In genomic region chr12:6684609-6685008, GRCh38 we compare ENCODE assay signal across 7 cellular contexts. TPM values are rescaled to one million over a fixed set of nuclear protein-coding genes. Genes with fewer than 3 reads are reported as not detected.
DNase-seq lines count a peak whose midpoint lies in the region; ATAC-seq and TF ChIP-seq lines count a peak whose summit lies in the region.

No MANE protein-coding gene starts in this region.

- peaks cover 3% of the 10 kb centered on the region for H3K36me3 Mint-ChIP-seq in T-helper 17 cell (ENCODE audit: low read depth)
- H3K36me3 Mint-ChIP-seq in effector memory CD8-positive, alpha-beta T cell (ENCODE audit: insufficient read depth) = peaks cover 51% of the 10 kb centered on the region

- 62 to 68% (median 64%) methylated on average over 6 of the region's 6 CpGs for WGBS in psoas muscle, 3 donors

- no peaks in the 10 kb centered on the region for H3K27me3 Mint-ChIP-seq in T-helper 17 cell
- H3K27me3 Mint-ChIP-seq in effector memory CD8-positive, alpha-beta T cell = no peaks in the 10 kb centered on the region

- peaks cover 12% of the 10 kb centered on the region for H3K4me1 ChIP-seq in psoas muscle

- H3K4me3 Mint-ChIP-seq in T-helper 17 cell = no peak overlapping the region
- H3K4me3 Mint-ChIP-seq in effector memory CD8-positive, alpha-beta T cell = no peak overlapping the region

- intact Hi-C loops in psoas muscle (cut with DNase I) = loop anchor here in 1 of 2 donors (5.0 to 10.0 kb wide), 2 partner anchors 38 to 190 kb away; partner anchors contain the start of genes COPS7A, MRPL51 and NCAPD2

- peaks cover 2 to 47% of the 10 kb centered on the region in 2 donors for H3K36me3 ChIP-seq in psoas muscle (ENCODE audit: insufficient read depth in 1 of 2, low read depth in 1 of 2)

- H3K4me1 Mint-ChIP-seq in T-helper 17 cell = peaks cover 41% of the 10 kb centered on the region
- H3K4me1 Mint-ChIP-seq in effector memory CD8-positive, alpha-beta T cell (ENCODE audit: low read depth in 2 of 2) = peaks cover 52 to 56% of the 10 kb centered on the region in 2 donors

- DNase-seq in EL (peak; percentile 47), LHCN-M2 (ENCODE audit: low read depth) (peak; percentile 40), T-helper 17 cell (no peak), psoas muscle (no peak)
- peak; percentile 31 to 37 (median 35) for DNase-seq in effector memory CD8-positive, alpha-beta T cell

- H3K27me3 ChIP-seq in psoas muscle (ENCODE audit: insufficient read depth in 3 of 3, low read length in 2 of 3) = no peaks in the 10 kb centered on the region

- no peaks in the 10 kb centered on the region for H3K9me3 Mint-ChIP-seq in effector memory CD8-positive, alpha-beta T cell

- no peak overlapping the region for H3K4me3 ChIP-seq in psoas muscle

- peak; percentile 38 for TF ChIP-seq CTCF in psoas muscle (IDR thresholded peaks at IDR 0.05)

- H3K9me3 ChIP-seq in T-helper 17 cell (ENCODE audit: control insufficient read depth, low read length, poor library complexity, severe bottlenecking) = no peaks in the 10 kb centered on the region
- H3K9me3 ChIP-seq in psoas muscle = no peaks in the 10 kb centered on the region

- no peak overlapping the region for H3K27ac ChIP-seq in psoas muscle

- ATAC-seq in T-helper 17 cell (no peak), psoas muscle (no peak), HG03354 (IDR thresholded peaks at IDR 0.05; ENCODE audit: poor library complexity, severe bottlenecking, unreplicated experiment) (no peak), GM19324 (IDR thresholded peaks at IDR 0.05; ENCODE audit: low FRiP score, unreplicated experiment) (no peak)
- no peak for ATAC-seq in effector memory CD8-positive, alpha-beta T cell (replicated peaks)

- H3K27ac Mint-ChIP-seq in T-helper 17 cell = peak overlapping the region; percentile 85
- H3K27ac Mint-ChIP-seq in effector memory CD8-positive, alpha-beta T cell = peak overlapping the region; percentile 6 to 60

RNA-seq across cellular contexts. Expression of gene ZNF384, which starts 4.6 kb away (rescaled TPM):
- total RNA-seq in LHCN-M2 (2014; rRNA removed) (28.4 and 30.8 TPM in 2 replicates), T-helper 17 cell (10 to 100 TPM; 62.9 to 66.3 TPM), psoas muscle (10 to 100 TPM; 25.4 to 37.9 (median 27.9) TPM)
- 34.0 TPM for polyA plus RNA-seq in LHCN-M2 (2012)
- polyA plus RNA-seq in psoas muscle = 10 to 100 TPM; 22.0 to 44.9 (median 23.8) TPM

RNA-seq across cellular contexts. Expression of gene PIANP, which starts 16.0 kb away (rescaled TPM):
- 0.34 TPM in 1 of 2 replicates, not detected in the other for total RNA-seq in LHCN-M2 (2014; rRNA removed)
- 0.46 TPM for polyA plus RNA-seq in LHCN-M2 (2012)
- 1 to 10 TPM; 1.3 to 1.9 TPM for total RNA-seq in T-helper 17 cell
- under 1 TPM in 3 of 4 donors, not detected in 1; 0.10 to 0.17 (median 0.15) TPM for total RNA-seq in psoas muscle
- polyA plus RNA-seq in psoas muscle = under 1 TPM in 2 of 3 donors, not detected in 1; 0.17 to 0.21 TPM

RNA-seq across cellular contexts. Expression of gene ING4, which starts 21.7 kb away (rescaled TPM):
- total RNA-seq in LHCN-M2 (2014; rRNA removed) = 26.3 and 40.8 TPM in 2 replicates
- 28.9 TPM for polyA plus RNA-seq in LHCN-M2 (2012)
- total RNA-seq in T-helper 17 cell = 10 to 100 TPM; 28.1 to 29.3 TPM
- 10 to 100 TPM; 12.7 to 29.6 (median 16.9) TPM for total RNA-seq in psoas muscle
- polyA plus RNA-seq in psoas muscle = 10 to 100 TPM; 20.7 to 35.6 (median 25.7) TPM

RNA-seq across cellular contexts. Expression of gene ACRBP, which starts 37.4 kb away (rescaled TPM):
- 0.32 TPM in 1 of 2 replicates, not detected in the other for total RNA-seq in LHCN-M2 (2014; rRNA removed)
- not detected for polyA plus RNA-seq in LHCN-M2 (2012)
- 10 to 100 TPM in 1 of 2 donors, 1 to 10 TPM in 1; 3.4 to 90.0 TPM for total RNA-seq in T-helper 17 cell
- under 1 TPM; 0.44 to 0.99 (median 0.86) TPM for total RNA-seq in psoas muscle
- under 1 TPM in 2 of 3 donors, not detected in 1; 0.29 to 0.82 TPM for polyA plus RNA-seq in psoas muscle

RNA-seq across cellular contexts. Expression of gene COPS7A, which starts 39.2 kb away (rescaled TPM):
- total RNA-seq in LHCN-M2 (2014; rRNA removed) = 111 and 130 TPM in 2 replicates
- 104 TPM for polyA plus RNA-seq in LHCN-M2 (2012)
- total RNA-seq in T-helper 17 cell = 10 to 100 TPM; 13.9 to 17.9 TPM
- 10 to 100 TPM; 72.3 to 86.2 (median 77.1) TPM for total RNA-seq in psoas muscle
- 100 to 1,000 TPM in 2 of 3 donors, 10 to 100 TPM in 1; 79.2 to 157 (median 104) TPM for polyA plus RNA-seq in psoas muscle

Comparison
In these comparisons a context has a peak if more than half of its experiments do, and no peak if none do; other contexts are left out.
1. DNase-seq: peak in EL (single experiment), LHCN-M2 (single experiment) and effector memory CD8-positive, alpha-beta T cell (3 of 3); none in T-helper 17 cell (0 of 3) and psoas muscle (0 of 2).